Comparison of ENCODE assay signal across 29 cellular contexts in the genomic region with DNA sequence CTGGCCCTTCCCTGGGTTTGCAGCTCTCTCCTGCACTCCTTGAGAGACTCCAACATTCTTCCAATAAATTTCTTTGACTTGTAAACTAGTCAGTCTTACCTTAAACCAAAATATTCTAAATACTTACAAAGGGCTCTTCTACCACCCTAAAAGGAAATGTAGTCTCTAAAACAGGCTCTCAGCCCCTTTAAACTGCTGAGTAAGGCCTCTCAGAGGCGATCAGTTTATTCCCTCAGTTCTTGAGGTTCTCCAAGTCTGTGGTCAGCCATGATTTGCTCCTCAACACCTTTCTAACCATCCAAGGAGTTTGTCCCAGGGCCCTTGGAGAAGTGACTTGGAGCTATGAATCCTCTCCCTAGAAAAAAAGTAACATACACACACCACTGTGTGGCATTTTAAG.
"Had no signal": no experiment of that assay in that cellular context is flagged by ENCODE, and none has a peak within 500 bp of the region (broad histone marks: within the 10 kb centered on the region; RNA-seq: fewer than 3 reads in every experiment).

No MANE protein-coding gene starts in this region.

- DNase-seq: activated CD4-positive, alpha-beta memory T cell treated with anti-CD3 and anti-CD28 coated beads, Interleukin-2, amount 10 ng/mL, durations not matched to agents 7 days and 5 days; activated CD4-positive, alpha-beta T cell treated with anti-CD3 and anti-CD28 coated beads for 1 hour; activated CD4-positive, alpha-beta T cell treated with anti-CD3 and anti-CD28 coated beads for 4 hours; activated CD4-positive, alpha-beta T cell treated with anti-CD3 and anti-CD28 coated beads, Interleukin-2, amount 10 ng/mL, durations not matched to agents 7 days and 5 days; activated CD4-positive, alpha-beta T cell treated with anti-CD3 and anti-CD28 coated beads, Interleukin-2, amount 50 U/mL, for 4 hours; activated CD8-positive, alpha-beta memory T cell treated with anti-CD3 and anti-CD28 coated beads, Interleukin-2, amount 50 U/mL, for 48 hours; activated gamma-delta T cell; activated naive CD4-positive, alpha-beta T cell; activated naive CD4-positive, alpha-beta T cell treated with anti-CD3 and anti-CD28 coated beads, Interleukin-2, amount 50 U/mL, for 16 hours; activated T-cell treated with anti-CD3 and anti-CD28 coated beads for 4 hours; activated T-cell treated with anti-CD3 and anti-CD28 coated beads, Interleukin-2, amount 50 U/mL, for 24 hours; activated T-cell treated with anti-CD3 and anti-CD28 coated beads, Interleukin-2, amount 50 U/mL, for 72 hours; amniotic stem cell; brain microvascular endothelial cell; dorsolateral prefrontal cortex; effector memory CD4-positive, alpha-beta T cell; endodermal cell; foreskin fibroblast; glutamatergic neuron; heart left ventricle; T-helper 2 cell had no signal

- H3K36me3 ChIP-seq: brain microvascular endothelial cell, heart left ventricle had no signal

- FAIRE-seq: astrocyte, bronchial epithelial cell, frontal cortex, TTC549 had no signal

- ATAC-seq: activated T-cell treated with anti-CD3 and anti-CD28 coated beads, Interleukin-2, amount 50 U/mL, for 72 hours; esophagus mucosa; heart left ventricle; WTC11 had no signal

- H3K27me3 ChIP-seq: brain microvascular endothelial cell, dorsolateral prefrontal cortex, heart left ventricle had no signal

- H3K27ac ChIP-seq: brain microvascular endothelial cell, coronary artery, heart left ventricle, VCaP had no signal

- H3K4me3 ChIP-seq: coronary artery, dorsolateral prefrontal cortex, heart left ventricle had no signal
